19 cellular contexts compared by ENCODE assay signal in genomic region chr5:179588166-179588565, GRCh38.
"Had no signal": no experiment of that assay in that cellular context is flagged by ENCODE, and none has a peak within 500 bp of the region (broad histone marks: within the 10 kb centered on the region; RNA-seq: fewer than 3 reads in every experiment).

No MANE protein-coding gene starts in this region.

- ATAC-seq: activated CD8-positive, alpha-beta T cell treated with anti-CD3 and anti-CD28 coated beads, Interleukin-2, amount 10 ng/mL, durations not matched to agents 7 days and 5 days; activated naive CD4-positive, alpha-beta T cell treated with anti-CD3 and anti-CD28 coated beads, Interleukin-2, amount 50 U/mL, for 72 hours; heart right ventricle; naive thymus-derived CD8-positive, alpha-beta T cell; upper lobe of right lung had no signal

- H3K4me3 Mint-ChIP-seq: activated CD4-positive, alpha-beta T cell treated with anti-CD3 and anti-CD28 coated beads, Interleukin-2, amount 10 ng/mL, durations not matched to agents 24 days and 14 days; activated CD8-positive, alpha-beta T cell treated with anti-CD3 and anti-CD28 coated beads, Interleukin-2, amount 10 ng/mL, durations not matched to agents 7 days and 5 days; activated T-helper 1 cell treated with anti-CD3 and anti-CD28 coated beads, Interleukin-12 subunit alpha, Interleukin-12 subunit beta, Interleukin-2, Interleukin-4 antibody, amounts not matched to agents 30 ng/mL and 10 ng/mL and 1 ng/mL, durations not matched to agents 14 hours and 24 hours and 36 hours; immature natural killer cell; memory B cell; naive thymus-derived CD8-positive, alpha-beta T cell had no signal

- H3K36me3 Mint-ChIP-seq: activated naive CD4-positive, alpha-beta T cell treated with anti-CD3 and anti-CD28 coated beads, Interleukin-2, amount 50 U/mL, for 72 hours had no signal

- H3K27me3 Mint-ChIP-seq: activated CD4-positive, alpha-beta T cell treated with anti-CD3 and anti-CD28 coated beads, Interleukin-2, amount 10 ng/mL, durations not matched to agents 24 days and 14 days; memory B cell; naive thymus-derived CD8-positive, alpha-beta T cell had no signal

- H3K27ac Mint-ChIP-seq: activated CD4-positive, alpha-beta T cell treated with anti-CD3 and anti-CD28 coated beads, Interleukin-2, amount 10 ng/mL, durations not matched to agents 24 days and 14 days; activated CD8-positive, alpha-beta T cell treated with anti-CD3 and anti-CD28 coated beads, Interleukin-2, amount 10 ng/mL, durations not matched to agents 7 days and 5 days; activated T-helper 1 cell treated with anti-CD3 and anti-CD28 coated beads, Interleukin-12 subunit alpha, Interleukin-12 subunit beta, Interleukin-2, Interleukin-4 antibody, amounts not matched to agents 30 ng/mL and 10 ng/mL and 1 ng/mL, durations not matched to agents 14 hours and 24 hours and 36 hours had no signal

- H3K9me3 Mint-ChIP-seq: activated CD4-positive, alpha-beta T cell treated with anti-CD3 and anti-CD28 coated beads, Interleukin-2, amount 10 ng/mL, durations not matched to agents 24 days and 14 days; activated naive CD4-positive, alpha-beta T cell treated with anti-CD3 and anti-CD28 coated beads, Interleukin-2, amount 50 U/mL, for 72 hours; activated T-helper 1 cell treated with anti-CD3 and anti-CD28 coated beads, Interleukin-12 subunit alpha, Interleukin-12 subunit beta, Interleukin-2, Interleukin-4 antibody, amounts not matched to agents 30 ng/mL and 10 ng/mL and 1 ng/mL, durations not matched to agents 14 hours and 24 hours and 36 hours; immature natural killer cell; memory B cell; naive thymus-derived CD8-positive, alpha-beta T cell had no signal

- H3K4me1 Mint-ChIP-seq: activated CD4-positive, alpha-beta T cell treated with anti-CD3 and anti-CD28 coated beads, Interleukin-2, amount 10 ng/mL, durations not matched to agents 24 days and 14 days; immature natural killer cell; memory B cell had no signal

- DNase-seq: activated CD4-positive, alpha-beta T cell treated with anti-CD3 and anti-CD28 coated beads, Interleukin-2, amount 10 ng/mL, durations not matched to agents 24 days and 14 days; activated CD8-positive, alpha-beta memory T cell treated with anti-CD3 and anti-CD28 coated beads, Interleukin-2, amount 50 U/mL, for 48 hours; activated CD8-positive, alpha-beta T cell treated with anti-CD3 and anti-CD28 coated beads, Interleukin-2, amount 10 ng/mL, durations not matched to agents 7 days and 5 days; activated gamma-delta T cell treated with Interleukin-2 at 50 U/mL for 16 hours; adrenal gland; cerebellar nuclear complex; effector CD8-positive, alpha-beta T cell; heart right ventricle; immature natural killer cell; naive thymus-derived CD8-positive, alpha-beta T cell; retina; stimulated activated CD4-positive, alpha-beta T cell treated with anti-CD3 and anti-CD28 coated beads, Interleukin-2, amount 100 ng/mL, for 24 hours; stomach; T-helper 1 cell; T1000; upper lobe of right lung had no signal
